In the genomic region with DNA sequence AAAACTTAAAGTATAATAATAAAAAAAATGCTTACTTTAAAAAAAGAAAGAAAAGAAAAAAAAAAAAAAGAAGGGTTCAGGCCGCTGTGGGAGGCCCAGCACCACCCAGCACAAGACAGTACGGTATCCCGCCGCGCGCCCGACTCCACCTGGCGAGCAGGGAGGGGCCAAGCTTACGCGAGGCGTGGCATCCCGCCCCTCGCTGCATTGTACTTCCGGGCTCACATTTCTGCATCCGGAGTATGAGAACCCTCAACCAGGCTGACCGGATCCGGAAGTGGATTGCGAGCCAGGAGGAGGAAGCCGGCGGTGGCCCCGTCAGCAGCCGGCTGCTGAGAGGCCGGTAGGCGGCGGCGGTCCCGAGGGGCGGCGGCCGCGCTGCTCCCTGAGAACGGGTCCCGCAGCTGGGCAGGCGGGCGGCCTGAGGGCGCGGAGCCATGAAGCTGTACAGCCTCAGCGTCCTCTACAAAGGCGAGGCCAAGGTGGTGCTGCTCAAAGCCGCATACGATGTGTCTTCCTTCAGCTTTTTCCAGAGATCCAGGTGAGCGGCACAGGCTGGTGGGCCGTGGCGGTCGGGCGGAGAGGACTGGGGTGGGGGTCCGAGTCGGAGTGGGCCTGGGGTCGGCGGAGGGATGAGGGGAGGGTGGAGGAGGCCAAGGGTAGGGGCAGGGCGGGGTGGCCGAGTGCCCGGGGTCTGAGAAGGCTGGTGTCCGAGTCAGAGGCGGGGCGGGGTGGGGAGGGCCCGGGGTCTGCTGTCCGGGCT, we compare ENCODE assay signal across 8 cellular contexts. TPM values are rescaled to one million over a fixed set of nuclear protein-coding genes. Genes with fewer than 3 reads are reported as not detected.
DNase-seq lines count a peak whose midpoint lies in the region; ATAC-seq, FAIRE-seq and TF ChIP-seq lines count a peak whose summit lies in the region.

Gene YKT6, plus strand, starts transcription at position 280 of the 763 bp plus-strand sequence. Its CDS starts 158 bp downstream, at position 438.

- H3K27me3 ChIP-seq in keratinocyte (ENCODE audit: control insufficient read depth, extremely low read depth, insufficient read depth, low read length) = no peaks in the 10 kb centered on the region

- H3K9me3 ChIP-seq in keratinocyte (ENCODE audit: control insufficient read depth, low read depth, low read length) = no peaks in the 10 kb centered on the region

- no peaks in the 10 kb centered on the region for H3K9me1 ChIP-seq in keratinocyte (ENCODE audit: control insufficient read depth, extremely low read depth, insufficient read depth, low read length)

- FAIRE-seq in keratinocyte (lab: Jason Lieb, UNC) = peak; percentile 81

- DNase-seq in AML-193 (lab: John Stamatoyannopoulos, UW) = peak; percentile 91 to 94
- DNase-seq in NCI-H446 (lab: John Stamatoyannopoulos, UW) = peak; percentile 81 to 97
- DNase-seq in cerebellum (ENCODE audit: low spot score) = peak; percentile 97
- DNase-seq in keratinocyte (ENCODE audit: low read depth, low spot score) = peak; percentile 79
- DNase-seq in stimulated activated CD4-positive, alpha-beta T cell treated with anti-CD3 and anti-CD28 coated beads, Interleukin-15, amount 100 ng/mL, for 1 hour (ENCODE audit: low read depth in 1 of 2, low spot score in 1 of 2) = peak; percentile 84 to 89

- peaks cover 4% of the 10 kb centered on the region for H4K20me1 ChIP-seq in keratinocyte (ENCODE audit: control insufficient read depth, extremely low read depth, insufficient read depth, low read length)

- peak within 1 kb of the TSS; percentile 74 to 100 (median 79) for H3K4me3 ChIP-seq in keratinocyte (ENCODE audit: control insufficient read depth in 2 of 3, extremely low read depth in 1 of 3, insufficient read depth in 2 of 3, low read depth in 1 of 3, low read length in 3 of 3)

- peaks cover 8% of the 10 kb centered on the region for H3K4me1 ChIP-seq in keratinocyte (ENCODE audit: control insufficient read depth, extremely low read depth, insufficient read depth, low read length)

- peak within 1 kb of the TSS; percentile 88 for H2AFZ ChIP-seq in keratinocyte (ENCODE audit: control insufficient read depth, low read length)

- dilution Hi-C loops in keratinocyte (cut with MboI; ENCODE audit: extremely low pct_ligation_motif_present, low sequenced_read_pairs) = no loop called here

- peak within 1 kb of the TSS; percentile 71 for H3K27ac ChIP-seq in keratinocyte (ENCODE audit: control insufficient read depth, insufficient read depth, low read length)

- ATAC-seq in GM19035 (IDR thresholded peaks at IDR 0.05; ENCODE audit: unreplicated experiment) (peak; percentile 99), HG03354 (IDR thresholded peaks at IDR 0.05; ENCODE audit: poor library complexity, severe bottlenecking, unreplicated experiment) (peak; percentile 100)
- ATAC-seq in activated CD4-positive, CD25-positive, alpha-beta regulatory T cell treated with anti-CD3 and anti-CD28 coated beads, Interleukin-2, amount 50 U/mL, for 24 hours = peak; percentile 100

- peaks cover 12 to 25% of the 10 kb centered on the region in 2 experiments for H3K36me3 ChIP-seq in keratinocyte (ENCODE audit: control insufficient read depth in 2 of 2, extremely low read depth in 1 of 2, insufficient read depth in 2 of 2, low read length in 2 of 2)

- TF ChIP-seq CTCF in keratinocyte (optimal IDR thresholded peaks at IDR 0.05 in 1 of 3, IDR thresholded peaks at IDR 0.05 in 1 of 3, conservative IDR thresholded peaks at IDR 0.05 in 1 of 3; ENCODE audit: extremely low read depth in 1 of 3, insufficient read depth in 2 of 3, low read length in 3 of 3) = peak in 2 of 3 experiments; percentile 27 to 66

- H3K79me2 ChIP-seq in keratinocyte (ENCODE audit: control insufficient read depth, insufficient read depth, low read length) = peaks cover 43% of the 10 kb centered on the region

- H3K4me2 ChIP-seq in keratinocyte (ENCODE audit: control insufficient read depth, extremely low read depth, insufficient read depth, low read depth, low read length) = peak within 1 kb of the TSS; percentile 77

- peak within 1 kb of the TSS; percentile 91 for H3K9ac ChIP-seq in keratinocyte (ENCODE audit: control insufficient read depth, extremely low read depth, insufficient read depth, low read length)

RNA-seq across cellular contexts. Expression of gene YKT6, which starts in this region (rescaled TPM):
- 43.4 TPM for total RNA-seq in cerebellum
- polyA plus RNA-seq in keratinocyte = 139 to 192 TPM (median 148 TPM) in 3 replicates
- polyA plus RNA-seq in keratinocyte (2011; ENCODE audit: low read depth) = 50.6 TPM
- polyA plus RNA-seq in keratinocyte (2011; cell fraction: cytosol; rRNA removed) = 149 and 154 TPM in 2 replicates
- 113 and 122 TPM in 2 replicates for polyA plus RNA-seq in keratinocyte (2011; cell fraction: nucleus; rRNA removed)
- 73.7 and 135 TPM in 2 replicates for polyA plus RNA-seq in keratinocyte (2012; ENCODE audit: low replicate concordance)
- 115 to 176 TPM (median 150 TPM) in 3 replicates for polyA minus RNA-seq in keratinocyte
- polyA minus RNA-seq in keratinocyte (2011; cell fraction: cytosol; rRNA and poly(A)+ RNA removed) = 109 TPM
- 40.9 and 56.7 TPM in 2 replicates for polyA minus RNA-seq in keratinocyte (2011; cell fraction: nucleus; rRNA and poly(A)+ RNA removed)

Comparison
In these comparisons a context has a peak if more than half of its experiments do, and no peak if none do; other contexts are left out.
1. Peak in every context shown above with its lines: DNase-seq, ATAC-seq, H3K4me3 ChIP-seq and H3K27ac ChIP-seq.